ENCODE assay signal across 11 cellular contexts in the genomic region with DNA sequence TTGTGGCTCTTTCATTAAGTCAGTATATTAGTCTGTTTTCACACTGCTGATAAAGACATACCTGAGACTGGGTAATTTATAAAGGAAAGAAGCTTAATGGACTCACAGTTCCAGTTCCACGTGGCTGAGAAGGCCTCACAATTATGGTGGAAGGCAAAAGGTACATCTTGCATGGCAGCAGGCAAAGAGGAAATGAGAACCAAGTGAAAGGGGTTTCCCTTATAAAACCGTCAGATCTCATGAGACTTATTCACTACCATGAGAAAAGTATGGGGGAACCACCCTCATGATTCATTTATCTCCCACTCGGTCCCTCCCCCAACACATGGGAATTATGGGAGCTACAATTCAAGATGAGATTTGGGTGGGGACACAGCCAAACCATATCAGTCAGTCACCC. TPM values are rescaled to one million over a fixed set of nuclear protein-coding genes. Genes with fewer than 3 reads are reported as not detected.
DNase-seq lines count a peak whose midpoint lies in the region; ATAC-seq and TF ChIP-seq lines count a peak whose summit lies in the region.
"Not testable (repeated sequence)": the region's sequence is repeated elsewhere in the genome, so short reads cannot be mapped to it uniquely, and the experiment has no call there.
"Had no signal": no experiment of that assay in that cellular context is flagged by ENCODE, and none has a peak within 500 bp of the region (broad histone marks: within the 10 kb centered on the region; RNA-seq: fewer than 3 reads in every experiment).

No MANE protein-coding gene starts in this region.

- not testable (repeated sequence) for TF ChIP-seq POLR2A in esophagus muscularis mucosa (IDR thresholded peaks at IDR 0.05; ENCODE audit: low read depth)

- not testable (repeated sequence) for TF ChIP-seq CTCF in GM12865 (IDR thresholded peaks at IDR 0.05; ENCODE audit: insufficient read depth, low read depth, low read length, missing control alignments); WERI-Rb-1 (IDR thresholded peaks at IDR 0.05; ENCODE audit: low read depth, low read length); esophagus muscularis mucosa (IDR thresholded peaks at IDR 0.05)

- DNase-seq in GM12865 (ENCODE audit: low read depth): peak; percentile 7
- DNase-seq in WERI-Rb-1: not testable (repeated sequence)
- DNase-seq in activated CD4-positive, alpha-beta T cell treated with anti-CD3 and anti-CD28 coated beads, Interleukin-2, amount 10 ng/mL, durations not matched to agents 24 days and 14 days: peak; percentile 28
- peak; percentile 21 for DNase-seq in esophagus muscularis mucosa (ENCODE audit: extremely low spot score)
- peak; percentile 9 for DNase-seq in stimulated activated naive B cell treated with anti-CD40 and anti-IgM and Interleukin-4, amounts not matched to agents 10 μg/mL and 1 μg/mL and 100 μg/mL, for 72 hours

- H3K4me1 ChIP-seq in esophagus muscularis mucosa: not testable (repeated sequence)

- H3K27ac Mint-ChIP-seq in activated CD4-positive, alpha-beta T cell treated with anti-CD3 and anti-CD28 coated beads, Interleukin-2, amount 10 ng/mL, durations not matched to agents 24 days and 14 days; stimulated activated naive B cell treated with anti-CD40 and anti-IgM and Interleukin-4, amounts not matched to agents 10 μg/mL and 1 μg/mL and 100 μg/mL, for 72 hours: not testable (repeated sequence)

- not testable (repeated sequence) for H3K27me3 ChIP-seq in WERI-Rb-1 (ENCODE audit: insufficient read depth, low read depth, severe bottlenecking); esophagus muscularis mucosa

- peak; percentile 63 to 73 for ATAC-seq in stimulated activated naive B cell treated with anti-CD40 and anti-IgM and Interleukin-4, amounts not matched to agents 10 μg/mL and 1 μg/mL and 100 μg/mL, for 72 hours (replicated peaks)

- not testable (repeated sequence) for TF ChIP-seq EP300 in esophagus muscularis mucosa (IDR thresholded peaks at IDR 0.05)

- intact Hi-C loops in activated CD4-positive, alpha-beta T cell treated with anti-CD3 and anti-CD28 coated beads, Interleukin-2, amount 10 ng/mL, durations not matched to agents 24 days and 14 days (cut with micrococcal nuclease); esophagus muscularis mucosa (cut with DNase I): not testable (repeated sequence)

- H3K4me3 ChIP-seq in GM12865 (ENCODE audit: low read depth, low read length); WERI-Rb-1 (ENCODE audit: low read depth, low read length); esophagus muscularis mucosa: not testable (repeated sequence)

- H3K9me3 Mint-ChIP-seq in activated CD4-positive, alpha-beta T cell treated with anti-CD3 and anti-CD28 coated beads, Interleukin-2, amount 10 ng/mL, durations not matched to agents 24 days and 14 days: not testable (repeated sequence)
- H3K9me3 Mint-ChIP-seq in stimulated activated naive B cell treated with anti-CD40 and anti-IgM and Interleukin-4, amounts not matched to agents 10 μg/mL and 1 μg/mL and 100 μg/mL, for 72 hours: peaks cover 10 to 12% of the 10 kb centered on the region in 2 donors

- H3K4me1 Mint-ChIP-seq in activated CD4-positive, alpha-beta T cell treated with anti-CD3 and anti-CD28 coated beads, Interleukin-2, amount 10 ng/mL, durations not matched to agents 24 days and 14 days; stimulated activated naive B cell treated with anti-CD40 and anti-IgM and Interleukin-4, amounts not matched to agents 10 μg/mL and 1 μg/mL and 100 μg/mL, for 72 hours: not testable (repeated sequence)

- not testable (repeated sequence) for H3K9me3 ChIP-seq in WERI-Rb-1 (ENCODE audit: severe bottlenecking); esophagus muscularis mucosa

- H3K36me3 ChIP-seq in WERI-Rb-1, esophagus muscularis mucosa: not testable (repeated sequence)

- not testable (repeated sequence) for H3K4me3 Mint-ChIP-seq in activated CD4-positive, alpha-beta T cell treated with anti-CD3 and anti-CD28 coated beads, Interleukin-2, amount 10 ng/mL, durations not matched to agents 24 days and 14 days; stimulated activated naive B cell treated with anti-CD40 and anti-IgM and Interleukin-4, amounts not matched to agents 10 μg/mL and 1 μg/mL and 100 μg/mL, for 72 hours

- H3K27me3 Mint-ChIP-seq in activated CD4-positive, alpha-beta T cell treated with anti-CD3 and anti-CD28 coated beads, Interleukin-2, amount 10 ng/mL, durations not matched to agents 24 days and 14 days; stimulated activated naive B cell treated with anti-CD40 and anti-IgM and Interleukin-4, amounts not matched to agents 10 μg/mL and 1 μg/mL and 100 μg/mL, for 72 hours: not testable (repeated sequence)

- not testable (repeated sequence) for H3K36me3 Mint-ChIP-seq in activated CD4-positive, alpha-beta T cell treated with anti-CD3 and anti-CD28 coated beads, Interleukin-2, amount 10 ng/mL, durations not matched to agents 24 days and 14 days (ENCODE audit: low read depth); stimulated activated naive B cell treated with anti-CD40 and anti-IgM and Interleukin-4, amounts not matched to agents 10 μg/mL and 1 μg/mL and 100 μg/mL, for 72 hours

- H3K27ac ChIP-seq in WERI-Rb-1: peak overlapping the region; percentile 70
- H3K27ac ChIP-seq in esophagus muscularis mucosa (replicated peaks in 1 of 4): not testable (repeated sequence)

- 84% methylated on average over 3 of the region's 3 CpGs for WGBS in esophagus muscularis mucosa

RNA-seq across cellular contexts. Expression of gene STK32B, which starts 15.7 kb away (rescaled TPM):
- not detected in 2 replicates for total RNA-seq in activated CD4-positive, alpha-beta T cell treated with anti-CD3 and anti-CD28 coated beads, Interleukin-2, amount 10 ng/mL, durations not matched to agents 24 days and 14 days
- 1 to 10 TPM; 1.7 to 3.8 (median 2.7) TPM for total RNA-seq in esophagus muscularis mucosa
- total RNA-seq: Calu3; CD4-positive, alpha-beta T cell; CD8-positive, alpha-beta T cell had no signal

RNA-seq across cellular contexts. Expression of gene CYTL1, which starts 47.7 kb away (rescaled TPM):
- not detected in 2 replicates for total RNA-seq in activated CD4-positive, alpha-beta T cell treated with anti-CD3 and anti-CD28 coated beads, Interleukin-2, amount 10 ng/mL, durations not matched to agents 24 days and 14 days
- total RNA-seq in esophagus muscularis mucosa: 1 to 10 TPM; 1.2 to 2.3 (median 2.0) TPM
- total RNA-seq: A172; B cell; Caco-2; Calu3; CD4-positive, alpha-beta T cell; CD8-positive, alpha-beta T cell had no signal
